In the genomic region with DNA sequence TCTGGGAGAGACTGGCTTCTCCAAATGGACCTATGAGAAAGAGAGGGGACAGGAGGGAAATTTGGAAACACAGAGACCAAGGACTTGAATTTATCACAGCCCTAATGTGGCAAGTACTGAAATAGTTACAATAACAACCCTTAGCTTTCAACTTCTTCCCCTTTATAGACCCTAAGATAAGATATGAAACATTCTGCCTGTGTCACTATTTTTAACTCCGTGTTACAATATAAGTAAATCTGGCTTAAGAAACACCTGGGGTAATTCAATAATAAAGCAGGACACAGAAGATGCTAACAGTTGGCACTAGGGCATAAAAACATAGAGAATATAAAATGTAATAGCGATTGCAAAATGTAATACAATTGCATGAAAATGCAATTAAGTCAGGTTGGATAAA, we compare ENCODE assay signal across 19 cellular contexts.
DNase-seq lines count a peak whose midpoint lies in the region; ATAC-seq and TF ChIP-seq lines count a peak whose summit lies in the region.
"Had no signal": no experiment of that assay in that cellular context is flagged by ENCODE, and none has a peak within 500 bp of the region (broad histone marks: within the 10 kb centered on the region; RNA-seq: fewer than 3 reads in every experiment).

No MANE protein-coding gene starts in this region.

- no TSS peak for BruUV-seq in Caco-2 (replicated peaks; lab: Mats Ljungman, UMichigan)

- peaks cover 28% of the 10 kb centered on the region for H3K4me1 Mint-ChIP-seq in Caco-2 (ENCODE audit: low read depth, unreplicated experiment)
- H3K4me1 Mint-ChIP-seq in natural killer cell treated with Interleukin-12 subunit alpha and Interleukin-12 subunit beta and Interleukin-15 and Interleukin-18, amount 100 ng/mL, for 72 hours (ENCODE audit: low read depth in 2 of 2) = no peaks in the 10 kb centered on the region
- H3K4me1 Mint-ChIP-seq in naive thymus-derived CD4-positive, alpha-beta T cell = no peaks in the 10 kb centered on the region
- H3K4me1 Mint-ChIP-seq: CD14-positive monocyte; CD8-positive, alpha-beta memory T cell had no signal

- POLR2A ChIA-PET in Caco-2 (lab: Charles Lee) = no interaction called here
- POLR2A ChIA-PET in naive thymus-derived CD4-positive, alpha-beta T cell (lab: Charles Lee) = no interaction called here

- H3K4me3 ChIP-seq in Caco-2 (ENCODE audit: low read depth, low read length) = no peak overlapping the region
- H3K4me3 ChIP-seq in mucosa of descending colon = no peak overlapping the region
- no peak overlapping the region for H3K4me3 ChIP-seq in naive thymus-derived CD4-positive, alpha-beta T cell (ENCODE audit: low read length)
- H3K4me3 ChIP-seq: BLaER1 treated with 17β-estradiol and CSF1 and Interleukin-3, amounts not matched to agents 10 nM and 100 nM had no signal

- H3K27ac ChIP-seq in naive thymus-derived CD4-positive, alpha-beta T cell (ENCODE audit: low read depth, low read length) = no peak overlapping the region
- H3K27ac ChIP-seq: BLaER1 treated with 17β-estradiol and CSF1 and Interleukin-3, amounts not matched to agents 10 nM and 100 nM had no signal

- H3K9me3 Mint-ChIP-seq in Caco-2 (ENCODE audit: unreplicated experiment) = no peaks in the 10 kb centered on the region
- H3K9me3 Mint-ChIP-seq in natural killer cell treated with Interleukin-12 subunit alpha and Interleukin-12 subunit beta and Interleukin-15 and Interleukin-18, amount 100 ng/mL, for 72 hours = peaks cover 9% of the 10 kb centered on the region
- H3K9me3 Mint-ChIP-seq in naive thymus-derived CD4-positive, alpha-beta T cell = peaks cover 1 to 26% (median 12%) of the 10 kb centered on the region in 11 donors

- H3K27me3 ChIP-seq in Caco-2 (replicated peaks; ENCODE audit: control insufficient read depth, insufficient read depth, low read length) = no peaks in the 10 kb centered on the region
- H3K27me3 ChIP-seq in naive thymus-derived CD4-positive, alpha-beta T cell (ENCODE audit: control insufficient read depth in 2 of 2, insufficient read depth in 2 of 2, low read length in 2 of 2) = no peaks in the 10 kb centered on the region
- H3K27me3 ChIP-seq: BE2C; BLaER1 treated with 17β-estradiol and CSF1 and Interleukin-3, amounts not matched to agents 10 nM and 100 nM had no signal

- peak; percentile 3 for DNase-seq in AG08395 (ENCODE audit: low spot score)
- no peak for DNase-seq in Caco-2
- DNase-seq in HuH-7 (ENCODE audit: low spot score) = peak; percentile 28
- DNase-seq in mucosa of descending colon = no peak
- no peak for DNase-seq in natural killer cell treated with Interleukin-12 subunit alpha and Interleukin-12 subunit beta and Interleukin-15 and Interleukin-18, amount 100 ng/mL, for 72 hours (ENCODE audit: low spot score)
- DNase-seq in activated CD8-positive, alpha-beta memory T cell treated with anti-CD3 and anti-CD28 coated beads for 24 hours = no peak
- no peak for DNase-seq in naive thymus-derived CD4-positive, alpha-beta T cell
- DNase-seq: AML-193; BE2C; Calu3; CD4-positive, alpha-beta T cell; CD8-positive, alpha-beta memory T cell; DMS53; DMS79 treated with DMSO at 0.1 percent for 48 hours; GF-D8; H7; HCEC 1CT had no signal

- H3K36me3 ChIP-seq in Caco-2 (ENCODE audit: control insufficient read depth, insufficient read depth, low read length) (no peaks in the 10 kb centered on the region), mucosa of descending colon (ENCODE audit: low read depth) (no peaks in the 10 kb centered on the region)
- H3K36me3 ChIP-seq in naive thymus-derived CD4-positive, alpha-beta T cell (ENCODE audit: control insufficient read depth in 2 of 3, insufficient read depth in 3 of 3, low read length in 3 of 3) = no peaks in the 10 kb centered on the region
- H3K36me3 ChIP-seq: BE2C; BLaER1 treated with 17β-estradiol and CSF1 and Interleukin-3, amounts not matched to agents 10 nM and 100 nM had no signal

- no peaks in the 10 kb centered on the region for H3K27me3 Mint-ChIP-seq in Caco-2 (ENCODE audit: insufficient read depth, unreplicated experiment)
- H3K27me3 Mint-ChIP-seq in natural killer cell treated with Interleukin-12 subunit alpha and Interleukin-12 subunit beta and Interleukin-15 and Interleukin-18, amount 100 ng/mL, for 72 hours = no peaks in the 10 kb centered on the region
- H3K27me3 Mint-ChIP-seq in naive thymus-derived CD4-positive, alpha-beta T cell = no peaks in the 10 kb centered on the region
- H3K27me3 Mint-ChIP-seq: CD4-positive, alpha-beta T cell; CD8-positive, alpha-beta memory T cell had no signal

- H3K9me3 ChIP-seq in Caco-2 = no peaks in the 10 kb centered on the region
- H3K9me3 ChIP-seq in mucosa of descending colon = no peaks in the 10 kb centered on the region
- H3K9me3 ChIP-seq in naive thymus-derived CD4-positive, alpha-beta T cell (ENCODE audit: control insufficient read depth in 2 of 3, low read length in 3 of 3) = no peaks in the 10 kb centered on the region
- H3K9me3 ChIP-seq: BE2C had no signal

- ATAC-seq in mucosa of descending colon = peak; percentile 73
- ATAC-seq in natural killer cell treated with Interleukin-12 subunit alpha and Interleukin-12 subunit beta and Interleukin-15 and Interleukin-18, amount 100 ng/mL, for 72 hours = no peak
- ATAC-seq in naive thymus-derived CD4-positive, alpha-beta T cell = no peak

- intact Hi-C loops in Caco-2 (cut with micrococcal nuclease; ENCODE audit: unreplicated experiment) (loop anchor here (5.0 kb wide), 1 partner anchor 54 kb away; no protein-coding TSS in a partner anchor), mucosa of descending colon (cut with DNase I, micrococcal nuclease) (no loop called here)
- intact Hi-C loops in naive thymus-derived CD4-positive, alpha-beta T cell (cut with micrococcal nuclease) = no loop called here

- H3K36me3 Mint-ChIP-seq in Caco-2 (ENCODE audit: insufficient read depth, unreplicated experiment) = no peaks in the 10 kb centered on the region
- H3K36me3 Mint-ChIP-seq in natural killer cell treated with Interleukin-12 subunit alpha and Interleukin-12 subunit beta and Interleukin-15 and Interleukin-18, amount 100 ng/mL, for 72 hours = no peaks in the 10 kb centered on the region
- H3K36me3 Mint-ChIP-seq in naive thymus-derived CD4-positive, alpha-beta T cell = no peaks in the 10 kb centered on the region
- H3K36me3 Mint-ChIP-seq: CD14-positive monocyte; CD8-positive, alpha-beta memory T cell had no signal

- H3K4me1 ChIP-seq in Caco-2 (peaks cover 54% of the 10 kb centered on the region), mucosa of descending colon (ENCODE audit: low read depth) (no peaks in the 10 kb centered on the region)
- no peaks in the 10 kb centered on the region for H3K4me1 ChIP-seq in naive thymus-derived CD4-positive, alpha-beta T cell (ENCODE audit: control insufficient read depth in 2 of 2, insufficient read depth in 2 of 2, low read length in 2 of 2)
- H3K4me1 ChIP-seq: BE2C; BLaER1 treated with 17β-estradiol and CSF1 and Interleukin-3, amounts not matched to agents 10 nM and 100 nM had no signal

- peak overlapping the region; percentile 24 for H3K4me3 Mint-ChIP-seq in Caco-2 (ENCODE audit: unreplicated experiment)
- no peak overlapping the region for H3K4me3 Mint-ChIP-seq in natural killer cell treated with Interleukin-12 subunit alpha and Interleukin-12 subunit beta and Interleukin-15 and Interleukin-18, amount 100 ng/mL, for 72 hours
- no peak overlapping the region for H3K4me3 Mint-ChIP-seq in naive thymus-derived CD4-positive, alpha-beta T cell
- H3K4me3 Mint-ChIP-seq: CD14-positive monocyte; CD4-positive, alpha-beta T cell; CD8-positive, alpha-beta memory T cell had no signal

- CTCF ChIA-PET in Caco-2 (lab: Charles Lee) = no interaction called here
- CTCF ChIA-PET in naive thymus-derived CD4-positive, alpha-beta T cell (lab: Charles Lee) = no interaction called here

- peak overlapping the region; percentile 34 for H3K27ac Mint-ChIP-seq in Caco-2 (ENCODE audit: unreplicated experiment)
- H3K27ac Mint-ChIP-seq in natural killer cell treated with Interleukin-12 subunit alpha and Interleukin-12 subunit beta and Interleukin-15 and Interleukin-18, amount 100 ng/mL, for 72 hours = no peak overlapping the region
- no peak overlapping the region for H3K27ac Mint-ChIP-seq in naive thymus-derived CD4-positive, alpha-beta T cell
- H3K27ac Mint-ChIP-seq: CD14-positive monocyte; CD4-positive, alpha-beta T cell had no signal

- no peak for TF ChIP-seq CTCF in Caco-2 (IDR thresholded peaks at IDR 0.05; ENCODE audit: insufficient read depth in 1 of 2, low read depth in 1 of 2, low read length in 1 of 2, severe bottlenecking in 1 of 2, unreplicated experiment in 1 of 2)
- no peak for TF ChIP-seq CTCF in mucosa of descending colon (IDR thresholded peaks at IDR 0.05)

Comparison
In these comparisons a context has a peak if more than half of its experiments do, and no peak if none do; other contexts are left out.
1. DNase-seq: peak in AG08395 (single experiment) and HuH-7 (single experiment); none in Caco-2 (0 of 2), mucosa of descending colon (0 of 3), natural killer cell treated with Interleukin-12 subunit alpha and Interleukin-12 subunit beta and Interleukin-15 and Interleukin-18, amount 100 ng/mL, for 72 hours (single experiment), activated CD8-positive, alpha-beta memory T cell treated with anti-CD3 and anti-CD28 coated beads for 24 hours (single experiment) and naive thymus-derived CD4-positive, alpha-beta T cell (0 of 9).